In the genomic region with DNA sequence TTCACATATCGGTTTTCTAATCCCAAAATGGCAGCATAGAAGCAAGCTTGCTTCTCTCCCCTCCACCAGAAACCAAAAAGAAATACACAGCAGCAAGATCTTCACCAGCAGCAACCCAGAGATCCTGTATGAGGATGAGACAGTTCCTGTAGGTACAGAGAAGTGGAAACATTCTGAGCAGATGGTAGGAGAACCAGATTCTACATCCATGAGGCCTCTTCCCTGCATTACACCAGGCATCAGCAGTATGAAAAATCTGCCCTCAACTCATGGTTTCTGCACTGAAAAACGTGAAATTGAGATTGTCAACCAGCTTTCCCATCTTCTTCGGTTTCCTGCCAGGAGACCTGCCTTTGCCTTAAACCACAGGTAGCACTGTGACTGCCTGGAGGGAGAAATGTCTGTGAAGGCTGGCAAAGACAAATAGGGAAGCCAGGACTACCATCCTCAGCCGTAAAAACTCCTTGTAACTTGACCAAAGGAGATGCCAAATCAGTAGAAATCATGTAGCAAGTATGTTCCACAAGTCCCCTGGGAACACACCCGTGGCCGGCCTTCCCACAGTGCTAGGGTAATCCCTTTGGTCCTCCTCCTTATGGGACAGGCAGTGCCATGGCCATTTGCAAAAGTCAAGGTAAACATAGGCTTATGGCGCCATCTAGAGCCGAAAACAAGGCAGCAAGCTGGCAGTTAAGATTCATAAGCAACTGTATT, we compare ENCODE assay signal across 9 cellular contexts. TPM values are rescaled to one million over a fixed set of nuclear protein-coding genes. Genes with fewer than 3 reads are reported as not detected.
DNase-seq lines count a peak whose midpoint lies in the region; ATAC-seq and TF ChIP-seq lines count a peak whose summit lies in the region.
"Had no signal": no experiment of that assay in that cellular context is flagged by ENCODE, and none has a peak within 500 bp of the region (broad histone marks: within the 10 kb centered on the region; RNA-seq: fewer than 3 reads in every experiment).

No MANE protein-coding gene starts in this region.

- CTCF ChIA-PET in CD8-positive, alpha-beta memory T cell (lab: Charles Lee), result interaction anchor here (0.7 to 1.3 kb wide), 2 partner anchors 15 to 829 kb away, joined by 3 read pairs; no protein-coding TSS in a partner anchor

- H3K4me1 Mint-ChIP-seq in CD8-positive, alpha-beta memory T cell, result no peaks in the 10 kb centered on the region
- no peaks in the 10 kb centered on the region for H3K4me1 Mint-ChIP-seq in activated T-helper 2 cell treated with anti-CD3 and anti-CD28 coated beads, Interferon-gamma antibody, Interleukin-2, Interleukin-4, amounts not matched to agents 10 μg/mL and 5 μg/mL and 100 μg/mL, durations not matched to agents 14 hours and 24 hours and 36 hours (ENCODE audit: low read depth)
- H3K4me1 Mint-ChIP-seq: activated B cell treated with CpG ODN at 0.5 μM for 24 hours had no signal

- peaks cover 12 to 31% of the 10 kb centered on the region in 2 donors for H3K27me3 Mint-ChIP-seq in CD8-positive, alpha-beta memory T cell
- peaks cover 13% of the 10 kb centered on the region for H3K27me3 Mint-ChIP-seq in activated T-helper 2 cell treated with anti-CD3 and anti-CD28 coated beads, Interferon-gamma antibody, Interleukin-2, Interleukin-4, amounts not matched to agents 10 μg/mL and 5 μg/mL and 100 μg/mL, durations not matched to agents 14 hours and 24 hours and 36 hours (ENCODE audit: low read depth)

- H3K79me2 ChIP-seq in OCI-LY1 (ENCODE audit: insufficient read depth, low read length), result no peaks in the 10 kb centered on the region

- H4K20me1 ChIP-seq in OCI-LY1 (ENCODE audit: insufficient read depth, low read length), result no peaks in the 10 kb centered on the region

- no peak overlapping the region for H3K4me2 ChIP-seq in OCI-LY1 (ENCODE audit: low read length)

- H3K36me3 ChIP-seq in CD8-positive, alpha-beta memory T cell (ENCODE audit: insufficient read depth, low read length), result no peaks in the 10 kb centered on the region
- no peaks in the 10 kb centered on the region for H3K36me3 ChIP-seq in OCI-LY1 (ENCODE audit: insufficient read depth, low read length)
- H3K36me3 ChIP-seq in ovary, result no peaks in the 10 kb centered on the region

- H3K36me3 Mint-ChIP-seq in CD8-positive, alpha-beta memory T cell, result peaks cover 0 to 4% (median 1%) of the 10 kb centered on the region in 3 donors
- no peaks in the 10 kb centered on the region for H3K36me3 Mint-ChIP-seq in activated T-helper 2 cell treated with anti-CD3 and anti-CD28 coated beads, Interferon-gamma antibody, Interleukin-2, Interleukin-4, amounts not matched to agents 10 μg/mL and 5 μg/mL and 100 μg/mL, durations not matched to agents 14 hours and 24 hours and 36 hours (ENCODE audit: low read depth)

- H3K9me3 Mint-ChIP-seq in CD8-positive, alpha-beta memory T cell, result peaks cover 0 to 7% (median 4%) of the 10 kb centered on the region in 5 donors
- no peaks in the 10 kb centered on the region for H3K9me3 Mint-ChIP-seq in activated T-helper 2 cell treated with anti-CD3 and anti-CD28 coated beads, Interferon-gamma antibody, Interleukin-2, Interleukin-4, amounts not matched to agents 10 μg/mL and 5 μg/mL and 100 μg/mL, durations not matched to agents 14 hours and 24 hours and 36 hours

- no peaks in the 10 kb centered on the region for H3K4me1 ChIP-seq in CD8-positive, alpha-beta memory T cell (ENCODE audit: insufficient read depth, low read length)
- H3K4me1 ChIP-seq in OCI-LY1 (ENCODE audit: insufficient read depth, low read length, severe bottlenecking), result no peaks in the 10 kb centered on the region
- H3K4me1 ChIP-seq in ovary (ENCODE audit: insufficient read depth), result no peaks in the 10 kb centered on the region

- H3K27ac Mint-ChIP-seq in CD8-positive, alpha-beta memory T cell, result no peak overlapping the region
- no peak overlapping the region for H3K27ac Mint-ChIP-seq in activated T-helper 2 cell treated with anti-CD3 and anti-CD28 coated beads, Interferon-gamma antibody, Interleukin-2, Interleukin-4, amounts not matched to agents 10 μg/mL and 5 μg/mL and 100 μg/mL, durations not matched to agents 14 hours and 24 hours and 36 hours
- H3K27ac Mint-ChIP-seq: activated B cell treated with CpG ODN at 0.5 μM for 24 hours had no signal

- no peak for TF ChIP-seq EP300 in ovary (IDR thresholded peaks at IDR 0.05)

- H2AFZ ChIP-seq in OCI-LY1 (ENCODE audit: low read length), result no peak overlapping the region

- no peaks in the 10 kb centered on the region for H3K27me3 ChIP-seq in CD8-positive, alpha-beta memory T cell (ENCODE audit: insufficient read depth, low read length, poor library complexity, severe bottlenecking)
- no peaks in the 10 kb centered on the region for H3K27me3 ChIP-seq in OCI-LY1 (ENCODE audit: insufficient read depth, low read length)
- H3K27me3 ChIP-seq in ovary, result no peaks in the 10 kb centered on the region

- H3K4me3 Mint-ChIP-seq in CD8-positive, alpha-beta memory T cell, result no peak overlapping the region
- H3K4me3 Mint-ChIP-seq in activated T-helper 2 cell treated with anti-CD3 and anti-CD28 coated beads, Interferon-gamma antibody, Interleukin-2, Interleukin-4, amounts not matched to agents 10 μg/mL and 5 μg/mL and 100 μg/mL, durations not matched to agents 14 hours and 24 hours and 36 hours (ENCODE audit: low read depth), result no peak overlapping the region
- H3K4me3 Mint-ChIP-seq: activated B cell treated with CpG ODN at 0.5 μM for 24 hours had no signal

- no peaks in the 10 kb centered on the region for H3K9me2 ChIP-seq in OCI-LY1 (ENCODE audit: low read depth, low read length)

- peak; percentile 85 for TF ChIP-seq CTCF in OCI-LY1 (IDR thresholded peaks at IDR 0.05; ENCODE audit: low read length)
- peak in 2 of 3 donors; percentile 45 to 47 for TF ChIP-seq CTCF in ovary (IDR thresholded peaks at IDR 0.05)

- POLR2A ChIA-PET in CD8-positive, alpha-beta memory T cell (lab: Charles Lee), result no interaction called here

- 40 to 47% (median 42%) methylated on average over 8 of the region's 8 CpGs for WGBS in ovary, 3 donors

- H3F3A ChIP-seq in OCI-LY1 (ENCODE audit: insufficient read depth, low read length), result no peaks in the 10 kb centered on the region

- intact Hi-C loops in activated T-helper 2 cell treated with anti-CD3 and anti-CD28 coated beads, Interferon-gamma antibody, Interleukin-2, Interleukin-4, amounts not matched to agents 10 μg/mL and 5 μg/mL and 100 μg/mL, durations not matched to agents 14 hours and 24 hours and 36 hours (cut with micrococcal nuclease), result loop anchor here (1.0 to 10.0 kb wide), 2 partner anchors 472 to 539 kb away; no protein-coding TSS in a partner anchor
- intact Hi-C loops in ovary (cut with DNase I), result loop anchor here in 2 of 4 donors (10.0 kb wide), 1 partner anchor 469 kb away; no protein-coding TSS in a partner anchor

- ATAC-seq in GM19328 (IDR thresholded peaks at IDR 0.05; ENCODE audit: unreplicated experiment) (peak; percentile 67), GM18520 (IDR thresholded peaks at IDR 0.05; ENCODE audit: unreplicated experiment) (no peak)

- H3K4me3 ChIP-seq in CD8-positive, alpha-beta memory T cell (ENCODE audit: low read length), result no peak overlapping the region
- no peak overlapping the region for H3K4me3 ChIP-seq in OCI-LY1 (ENCODE audit: low read depth, low read length, poor library complexity, severe bottlenecking)
- no peak overlapping the region for H3K4me3 ChIP-seq in ovary

- DNase-seq in CD8-positive, alpha-beta memory T cell, result peak in 3 of 5 donors; percentile 1 to 54 (median 5)
- DNase-seq in HT-29 (ENCODE audit: low spot score) (peak; percentile 91), glomerular visceral epithelial cell (ENCODE audit: extremely low spot score) (peak; percentile 87), ovary (peak; percentile 28 to 74 (median 46))
- peak; percentile 14 for DNase-seq in activated T-helper 2 cell treated with anti-CD3 and anti-CD28 coated beads, Interferon-gamma antibody, Interleukin-2, Interleukin-4, amounts not matched to agents 10 μg/mL and 5 μg/mL and 100 μg/mL, durations not matched to agents 14 hours and 24 hours and 36 hours (ENCODE audit: low spot score)
- DNase-seq: activated B cell treated with CpG ODN at 0.5 μM for 24 hours had no signal

- TF ChIP-seq POLR2A in ovary (IDR thresholded peaks at IDR 0.05), result no peak

- H3K27ac ChIP-seq in CD8-positive, alpha-beta memory T cell (ENCODE audit: low read depth, low read length), result no peak overlapping the region
- H3K27ac ChIP-seq in OCI-LY1 (ENCODE audit: low read depth, low read length, poor library complexity, severe bottlenecking) (no peak overlapping the region), ovary (no peak overlapping the region)

- no peak overlapping the region for H3K9ac ChIP-seq in OCI-LY1 (ENCODE audit: low read length)

- H3K9me3 ChIP-seq in CD8-positive, alpha-beta memory T cell (ENCODE audit: low read length), result no peaks in the 10 kb centered on the region
- H3K9me3 ChIP-seq in OCI-LY1 (ENCODE audit: low read length) (peaks cover 6% of the 10 kb centered on the region; the same call in 1 of the 2 replicates), ovary (no peaks in the 10 kb centered on the region)

RNA-seq across cellular contexts. Expression of a gene that starts 24.0 kb away (rescaled TPM):
- total RNA-seq in CD8-positive, alpha-beta memory T cell, result 1 to 10 TPM; 7.5 to 8.5 TPM
- 5.0 TPM for polyA plus RNA-seq in CD8-positive, alpha-beta memory T cell
- total RNA-seq in HT-29 (2014; rRNA removed; shearing (Covaris generic)), result 18.4 and 32.9 TPM in 2 replicates
- 8.6 TPM in 2 replicates for total RNA-seq in activated T-helper 2 cell treated with anti-CD3 and anti-CD28 coated beads, Interferon-gamma antibody, Interleukin-2, Interleukin-4, amounts not matched to agents 10 μg/mL and 5 μg/mL and 100 μg/mL, durations not matched to agents 14 hours and 24 hours and 36 hours
- total RNA-seq in ovary, result 10 to 100 TPM; 12.3 to 19.3 (median 14.5) TPM
- 1 to 10 TPM; 5.8 to 8.6 TPM for polyA plus RNA-seq in ovary

RNA-seq across cellular contexts. Expression of a gene that starts 34.9 kb away (rescaled TPM):
- total RNA-seq in CD8-positive, alpha-beta memory T cell, result under 1 TPM in 1 of 2 experiments, not detected in 1; 0.26 TPM
- not detected for polyA plus RNA-seq in CD8-positive, alpha-beta memory T cell
- 3.1 and 8.3 TPM in 2 replicates for total RNA-seq in HT-29 (2014; rRNA removed; shearing (Covaris generic))
- total RNA-seq in activated T-helper 2 cell treated with anti-CD3 and anti-CD28 coated beads, Interferon-gamma antibody, Interleukin-2, Interleukin-4, amounts not matched to agents 10 μg/mL and 5 μg/mL and 100 μg/mL, durations not matched to agents 14 hours and 24 hours and 36 hours, result not detected in 2 replicates
- total RNA-seq in ovary, result 100 to 1,000 TPM in 1 of 7 donors, 10 to 100 TPM in 3, 1 to 10 TPM in 3; 2.8 to 431 (median 11.0) TPM
- polyA plus RNA-seq in ovary, result 10 to 100 TPM in 1 of 2 donors, 1 to 10 TPM in 1; 3.4 to 12.7 TPM

Comparison
In these comparisons a context has a peak if more than half of its experiments do, and no peak if none do; other contexts are left out.
1. DNase-seq: peak in every context shown above with its lines; median percentile 91 in HT-29; 87 in glomerular visceral epithelial cell; 46 in ovary; 14 in activated T-helper 2 cell treated with anti-CD3 and anti-CD28 coated beads, Interferon-gamma antibody, Interleukin-2, Interleukin-4, amounts not matched to agents 10 μg/mL and 5 μg/mL and 100 μg/mL, durations not matched to agents 14 hours and 24 hours and 36 hours; 5 in CD8-positive, alpha-beta memory T cell.